In genomic region chr21:45971487-45972352, GRCh38 we compare ENCODE assay signal across 10 cellular contexts. TPM values are rescaled to one million over a fixed set of nuclear protein-coding genes. Genes with fewer than 3 reads are reported as not detected.
DNase-seq lines count a peak whose midpoint lies in the region; ATAC-seq, FAIRE-seq and TF ChIP-seq lines count a peak whose summit lies in the region.
"Had no signal": no experiment of that assay in that cellular context is flagged by ENCODE, and none has a peak within 500 bp of the region (broad histone marks: within the 10 kb centered on the region; RNA-seq: fewer than 3 reads in every experiment).

No MANE protein-coding gene starts in this region.

- H3K9me3 Mint-ChIP-seq in activated naive CD4-positive, alpha-beta T cell treated with anti-CD3 and anti-CD28 coated beads, Interleukin-2, amount 50 U/mL, for 72 hours: no peaks in the 10 kb centered on the region
- no peaks in the 10 kb centered on the region for H3K9me3 Mint-ChIP-seq in progenitor cell of endocrine pancreas (ENCODE audit: low read depth)
- H3K9me3 Mint-ChIP-seq: stimulated activated naive CD8-positive, alpha-beta T cell treated with anti-CD3 and anti-CD28 coated beads, Interleukin-15, amount 100 ng/mL, for 72 hours had no signal

- TF ChIP-seq EP300 in stomach (IDR thresholded peaks at IDR 0.05): no peak

- H3K9me3 ChIP-seq in body of pancreas (no peaks in the 10 kb centered on the region), kidney (ENCODE audit: control insufficient read depth in 1 of 2, low read length in 2 of 2) (no peaks in the 10 kb centered on the region), stomach (no peaks in the 10 kb centered on the region)
- H3K9me3 ChIP-seq: pancreas had no signal

- TF ChIP-seq POLR2A in body of pancreas (IDR thresholded peaks at IDR 0.05) (no peak), stomach (IDR thresholded peaks at IDR 0.05) (no peak)

- WGBS in body of pancreas, 2 donors: 70 to 73% methylated on average over 3 to 24 of the region's 24 CpGs
- WGBS in stomach, 5 donors: 37 to 67% (median 63%) methylated on average over 10 to 24 of the region's 24 CpGs

- no peak overlapping the region for H3K4me3 Mint-ChIP-seq in progenitor cell of endocrine pancreas (ENCODE audit: low read depth)

- H3K27ac ChIP-seq in body of pancreas (peak overlapping the region in 2 of 4 donors; percentile 26 to 70), kidney (ENCODE audit: low read depth in 2 of 2, low read length in 2 of 2) (peak overlapping the region; percentile 43 to 47), stomach (peak overlapping the region; percentile 88 to 92 (median 91))

- H3K27me3 ChIP-seq in body of pancreas: peaks cover 0 to 15% of the 10 kb centered on the region in 2 donors
- H3K27me3 ChIP-seq in stomach: peaks cover 0 to 60% (median 45%) of the 10 kb centered on the region in 3 donors

- H3K4me1 ChIP-seq in body of pancreas (peaks cover 31% of the 10 kb centered on the region), kidney (ENCODE audit: control insufficient read depth in 1 of 2, insufficient read depth in 1 of 2, low read depth in 1 of 2, low read length in 2 of 2) (peaks cover 0 to 17% of the 10 kb centered on the region in 2 donors), stomach (peaks cover 46 to 64% (median 56%) of the 10 kb centered on the region in 4 donors)

- H3K4me3 ChIP-seq in body of pancreas (no peak overlapping the region), kidney (ENCODE audit: low read length in 2 of 2) (no peak overlapping the region), stomach (peak overlapping the region in 2 of 4 donors; percentile 48 to 51)

- no peaks in the 10 kb centered on the region for H3K36me3 Mint-ChIP-seq in activated naive CD4-positive, alpha-beta T cell treated with anti-CD3 and anti-CD28 coated beads, Interleukin-2, amount 50 U/mL, for 72 hours
- no peaks in the 10 kb centered on the region for H3K36me3 Mint-ChIP-seq in progenitor cell of endocrine pancreas (ENCODE audit: insufficient read depth)

- intact Hi-C loops in body of pancreas (cut with DNase I) (no loop called here), kidney (cut with DNase I) (loop anchor here (10.0 kb wide), 1 partner anchor 133 kb away; no protein-coding TSS in a partner anchor), stomach (cut with DNase I; ENCODE audit: low total_unique reads) (loop anchor here (5.0 kb wide), 1 partner anchor 126 kb away; the partner anchor contains the start of gene COL6A2)

- H3K4me1 Mint-ChIP-seq in progenitor cell of endocrine pancreas (ENCODE audit: low read depth): peaks cover 7% of the 10 kb centered on the region

- no peak overlapping the region for H3K27ac Mint-ChIP-seq in activated naive CD4-positive, alpha-beta T cell treated with anti-CD3 and anti-CD28 coated beads, Interleukin-2, amount 50 U/mL, for 72 hours
- no peak overlapping the region for H3K27ac Mint-ChIP-seq in progenitor cell of endocrine pancreas
- H3K27ac Mint-ChIP-seq: stimulated activated naive CD8-positive, alpha-beta T cell treated with anti-CD3 and anti-CD28 coated beads, Interleukin-15, amount 100 ng/mL, for 72 hours had no signal

- DNase-seq in GM04503 (ENCODE audit: low read depth) (peak; percentile 69), body of pancreas (peak in 2 of 4 donors; percentile 42 to 52), kidney (peak; percentile 78), stomach (no peak), NCI-H1436 (lab: John Stamatoyannopoulos, UW) (no peak), progenitor cell of endocrine pancreas (ENCODE audit: low spot score, unreplicated experiment) (no peak)
- no peak for DNase-seq in activated naive CD4-positive, alpha-beta T cell treated with anti-CD3 and anti-CD28 coated beads, Interleukin-2, amount 50 U/mL, for 72 hours (ENCODE audit: low spot score in 2 of 2)
- DNase-seq: stimulated activated naive CD8-positive, alpha-beta T cell treated with anti-CD3 and anti-CD28 coated beads, Interleukin-15, amount 100 ng/mL, for 72 hours had no signal

- ATAC-seq in body of pancreas (peak; percentile 9), HG03457 (IDR thresholded peaks at IDR 0.05; ENCODE audit: unreplicated experiment) (no peak)
- no peak for ATAC-seq in activated naive CD4-positive, alpha-beta T cell treated with anti-CD3 and anti-CD28 coated beads, Interleukin-2, amount 50 U/mL, for 72 hours

- no peak overlapping the region for H3K9ac ChIP-seq in kidney (ENCODE audit: low read length in 2 of 2)

- H3K36me3 ChIP-seq in body of pancreas (replicated peaks in 1 of 2; ENCODE audit: insufficient read depth in 1 of 2, low read depth in 2 of 2) (no peaks in the 10 kb centered on the region), kidney (ENCODE audit: control insufficient read depth in 1 of 2, insufficient read depth in 2 of 2, low read length in 2 of 2) (no peaks in the 10 kb centered on the region), stomach (no peaks in the 10 kb centered on the region)
- H3K36me3 ChIP-seq: pancreas had no signal

- FAIRE-seq in kidney (lab: Jason Lieb, UNC): no peak
- FAIRE-seq: pancreas had no signal

- no peak for TF ChIP-seq CTCF in body of pancreas (IDR thresholded peaks at IDR 0.05)
- TF ChIP-seq CTCF in kidney (IDR thresholded peaks at IDR 0.05; ENCODE audit: borderline replicate concordance, extremely low read depth, insufficient read depth): no peak
- TF ChIP-seq CTCF in stomach (IDR thresholded peaks at IDR 0.05): no peak
- no peak for TF ChIP-seq CTCF in progenitor cell of endocrine pancreas (IDR thresholded peaks at IDR 0.05; ENCODE audit: unreplicated experiment)

- H3K27me3 Mint-ChIP-seq in progenitor cell of endocrine pancreas: peaks cover 34% of the 10 kb centered on the region

RNA-seq across cellular contexts. Expression of gene COL6A1, which starts 9.8 kb away (rescaled TPM):
- total RNA-seq in body of pancreas (100 to 1,000 TPM; 112 to 314 TPM), kidney (127 TPM), stomach (100 to 1,000 TPM; 147 to 756 (median 342) TPM), progenitor cell of endocrine pancreas (135 and 137 TPM in 2 replicates)
- polyA plus RNA-seq in kidney (ENCODE audit: insufficient read depth, low read depth, low replicate concordance) (112 TPM), stomach (100 to 1,000 TPM in 1 of 3 donors, 10 to 100 TPM in 2; 63.2 to 174 (median 73.6) TPM)
- total RNA-seq in activated naive CD4-positive, alpha-beta T cell treated with anti-CD3 and anti-CD28 coated beads, Interleukin-2, amount 50 U/mL, for 72 hours: 1 to 10 TPM; 2.0 to 4.7 TPM

Comparison
In these comparisons a context has a peak if more than half of its experiments do, and no peak if none do; other contexts are left out.
1. DNase-seq: peak in GM04503 (single experiment) and kidney (single experiment); none in stomach (single experiment), activated naive CD4-positive, alpha-beta T cell treated with anti-CD3 and anti-CD28 coated beads, Interleukin-2, amount 50 U/mL, for 72 hours (0 of 2), NCI-H1436 (single experiment) and progenitor cell of endocrine pancreas (single experiment).
2. RNA of gene COL6A1, which starts 9.8 kb away (total RNA-seq): 147 to 756 TPM in stomach, 112 to 314 TPM in body of pancreas, 135 to 137 TPM in progenitor cell of endocrine pancreas and 127 TPM in kidney (single experiment); 2.0 to 4.7 TPM in activated naive CD4-positive, alpha-beta T cell treated with anti-CD3 and anti-CD28 coated beads, Interleukin-2, amount 50 U/mL, for 72 hours; every median in the first group is over 10 times any median in the second.